In the genomic region with DNA sequence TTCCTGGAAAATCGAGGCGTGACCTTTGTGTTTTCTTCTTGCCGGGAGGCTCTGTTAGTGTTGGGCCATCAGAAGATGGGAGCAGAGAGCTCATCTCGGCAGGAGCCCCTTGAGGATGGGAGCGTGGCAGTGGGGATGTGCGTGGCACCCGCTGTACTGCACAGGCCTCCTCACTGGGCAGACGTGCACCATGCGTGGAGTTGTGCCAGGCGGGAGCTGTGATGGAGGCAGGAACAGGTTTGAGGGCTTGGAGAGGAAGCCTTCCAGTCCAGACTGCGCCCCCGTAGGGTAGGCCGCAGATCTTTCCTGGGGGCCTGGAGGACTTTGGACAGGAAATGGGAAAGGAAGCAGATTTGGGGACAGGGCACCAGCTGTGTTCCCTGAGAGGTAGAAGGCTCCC, we compare ENCODE assay signal across 14 cellular contexts.
"Had no signal": no experiment of that assay in that cellular context is flagged by ENCODE, and none has a peak within 500 bp of the region (broad histone marks: within the 10 kb centered on the region; RNA-seq: fewer than 3 reads in every experiment).

No MANE protein-coding gene starts in this region.

- H3K27ac Mint-ChIP-seq: activated CD4-positive, alpha-beta T cell treated with anti-CD3 and anti-CD28 coated beads, Interleukin-2, amount 10 ng/mL, durations not matched to agents 7 days and 5 days; activated naive CD4-positive, alpha-beta T cell treated with anti-CD3 and anti-CD28 coated beads for 36 hours; activated T-helper 1 cell treated with anti-CD3 and anti-CD28 coated beads, Interleukin-12 subunit alpha, Interleukin-12 subunit beta, Interleukin-2, Interleukin-4 antibody, amounts not matched to agents 30 ng/mL and 10 ng/mL and 1 ng/mL, durations not matched to agents 14 hours and 24 hours and 36 hours; effector memory CD8-positive, alpha-beta T cell; nephron; T-helper 2 cell treated with Interferon-gamma antibody and Interleukin-4, amounts not matched to agents 5 μg/mL and 100 μg/mL, for 36 hours had no signal

- H3K9me3 Mint-ChIP-seq: activated CD4-positive, alpha-beta T cell treated with anti-CD3 and anti-CD28 coated beads, Interleukin-2, amount 10 ng/mL, durations not matched to agents 7 days and 5 days; activated naive CD4-positive, alpha-beta T cell treated with anti-CD3 and anti-CD28 coated beads for 36 hours; activated T-helper 1 cell treated with anti-CD3 and anti-CD28 coated beads, Interleukin-12 subunit alpha, Interleukin-12 subunit beta, Interleukin-2, Interleukin-4 antibody, amounts not matched to agents 30 ng/mL and 10 ng/mL and 1 ng/mL, durations not matched to agents 14 hours and 24 hours and 36 hours; central memory CD8-positive, alpha-beta T cell; effector memory CD8-positive, alpha-beta T cell; nephron; T-helper 2 cell treated with Interferon-gamma antibody and Interleukin-4, amounts not matched to agents 5 μg/mL and 100 μg/mL, for 36 hours had no signal

- H3K4me1 Mint-ChIP-seq: activated CD4-positive, alpha-beta T cell treated with anti-CD3 and anti-CD28 coated beads, Interleukin-2, amount 10 ng/mL, durations not matched to agents 7 days and 5 days; central memory CD8-positive, alpha-beta T cell had no signal

- H3K27me3 Mint-ChIP-seq: activated CD4-positive, alpha-beta T cell treated with anti-CD3 and anti-CD28 coated beads, Interleukin-2, amount 10 ng/mL, durations not matched to agents 7 days and 5 days had no signal

- FAIRE-seq: frontal cortex, keratinocyte had no signal

- DNase-seq: SIG-M5 had no signal

- H3K9me3 ChIP-seq: body of pancreas, left lung, prostate gland, transverse colon had no signal

- H3K4me3 Mint-ChIP-seq: activated CD4-positive, alpha-beta T cell treated with anti-CD3 and anti-CD28 coated beads, Interleukin-2, amount 10 ng/mL, durations not matched to agents 7 days and 5 days; activated naive CD4-positive, alpha-beta T cell treated with anti-CD3 and anti-CD28 coated beads for 36 hours; activated T-helper 1 cell treated with anti-CD3 and anti-CD28 coated beads, Interleukin-12 subunit alpha, Interleukin-12 subunit beta, Interleukin-2, Interleukin-4 antibody, amounts not matched to agents 30 ng/mL and 10 ng/mL and 1 ng/mL, durations not matched to agents 14 hours and 24 hours and 36 hours; central memory CD8-positive, alpha-beta T cell; effector memory CD8-positive, alpha-beta T cell; nephron; T-helper 2 cell treated with Interferon-gamma antibody and Interleukin-4, amounts not matched to agents 5 μg/mL and 100 μg/mL, for 36 hours had no signal
